Comparison of ENCODE assay signal across 24 cellular contexts in the genomic region with DNA sequence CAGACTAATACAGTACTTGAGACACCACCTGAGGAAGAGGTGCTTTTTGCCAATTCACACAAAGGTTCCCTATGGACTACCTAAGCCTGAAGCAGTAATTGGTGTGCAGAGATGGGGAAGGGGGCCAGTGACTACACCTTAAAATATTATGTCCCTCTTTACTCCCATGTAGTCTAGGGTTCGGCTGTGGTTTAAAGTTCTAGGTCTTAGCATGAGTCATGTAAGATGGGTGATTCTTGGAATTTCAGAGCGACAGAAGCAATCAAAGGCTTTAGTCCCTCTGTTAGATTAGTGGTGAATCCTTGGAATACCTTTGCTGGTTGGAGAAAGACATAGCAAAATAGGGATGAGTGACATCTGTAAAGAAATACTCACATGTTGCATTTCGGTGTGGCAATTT. TPM values are rescaled to one million over a fixed set of nuclear protein-coding genes. Genes with fewer than 3 reads are reported as not detected.
DNase-seq lines count a peak whose midpoint lies in the region; ATAC-seq, FAIRE-seq and TF ChIP-seq lines count a peak whose summit lies in the region.
"Had no signal": no experiment of that assay in that cellular context is flagged by ENCODE, and none has a peak within 500 bp of the region (broad histone marks: within the 10 kb centered on the region; RNA-seq: fewer than 3 reads in every experiment).

No MANE protein-coding gene starts in this region.

- no peak overlapping the region for H3K4me3 Mint-ChIP-seq in astrocyte (ENCODE audit: unreplicated experiment)
- no peak overlapping the region for H3K4me3 Mint-ChIP-seq in stimulated activated naive CD8-positive, alpha-beta T cell treated with anti-CD3 and anti-CD28 coated beads, Interleukin-15, amount 100 ng/mL, for 72 hours
- H3K4me3 Mint-ChIP-seq: B cell; CD8-positive, alpha-beta T cell; GM23338 had no signal

- no peaks in the 10 kb centered on the region for H3K36me3 Mint-ChIP-seq in astrocyte (ENCODE audit: low read depth, unreplicated experiment)
- H3K36me3 Mint-ChIP-seq: CD8-positive, alpha-beta T cell had no signal

- no peak for FAIRE-seq in astrocyte (lab: Jason Lieb, UNC)
- FAIRE-seq: GM19239, H54, HTR-8/SVneo, K562 had no signal

- H3K9me3 ChIP-seq in astrocyte (ENCODE audit: insufficient read depth, low read depth, low read length) (no peaks in the 10 kb centered on the region), thyroid gland (no peaks in the 10 kb centered on the region)
- H3K9me3 ChIP-seq: BLaER1 treated with 17β-estradiol and CSF1 and Interleukin-3, amounts not matched to agents 10 nM and 100 nM had no signal

- ATAC-seq in stimulated activated naive CD8-positive, alpha-beta T cell treated with anti-CD3 and anti-CD28 coated beads, Interleukin-15, amount 100 ng/mL, for 72 hours: no peak
- no peak for ATAC-seq in HG03521 (IDR thresholded peaks at IDR 0.05; ENCODE audit: unreplicated experiment)
- ATAC-seq in HG03442 (IDR thresholded peaks at IDR 0.05; ENCODE audit: unreplicated experiment): no peak
- ATAC-seq: CD8-positive, alpha-beta T cell; GM23338; K562 had no signal

- H3K27ac ChIP-seq in astrocyte (ENCODE audit: low read depth, low read length) (no peak overlapping the region), thyroid gland (peak overlapping the region in 2 of 3 donors; percentile 64 to 84)
- H3K27ac ChIP-seq: BLaER1 treated with 17β-estradiol and CSF1 and Interleukin-3, amounts not matched to agents 10 nM and 100 nM had no signal

- no peaks in the 10 kb centered on the region for H3K27me3 ChIP-seq in astrocyte (ENCODE audit: insufficient read depth, low read length)
- H3K27me3 ChIP-seq in thyroid gland: no peaks in the 10 kb centered on the region
- H3K27me3 ChIP-seq: BLaER1 treated with 17β-estradiol and CSF1 and Interleukin-3, amounts not matched to agents 10 nM and 100 nM had no signal

- peaks cover 2% of the 10 kb centered on the region for H3K9me3 Mint-ChIP-seq in astrocyte (ENCODE audit: unreplicated experiment)
- no peaks in the 10 kb centered on the region for H3K9me3 Mint-ChIP-seq in stimulated activated naive CD8-positive, alpha-beta T cell treated with anti-CD3 and anti-CD28 coated beads, Interleukin-15, amount 100 ng/mL, for 72 hours

- H3K36me3 ChIP-seq in astrocyte (ENCODE audit: insufficient read depth, low read length): no peaks in the 10 kb centered on the region
- no peaks in the 10 kb centered on the region for H3K36me3 ChIP-seq in thyroid gland
- H3K36me3 ChIP-seq: BLaER1 treated with 17β-estradiol and CSF1 and Interleukin-3, amounts not matched to agents 10 nM and 100 nM had no signal

- H3K4me1 ChIP-seq in astrocyte (ENCODE audit: insufficient read depth, low read length): no peaks in the 10 kb centered on the region
- peaks cover 38 to 48% of the 10 kb centered on the region in 2 donors for H3K4me1 ChIP-seq in thyroid gland

- no peak overlapping the region for H3K4me3 ChIP-seq in astrocyte (ENCODE audit: insufficient read depth, low read depth, low read length)
- no peak overlapping the region for H3K4me3 ChIP-seq in thyroid gland (replicated peaks in 1 of 3)
- H3K4me3 ChIP-seq: BLaER1 treated with 17β-estradiol and CSF1 and Interleukin-3, amounts not matched to agents 10 nM and 100 nM; GM23338; K562 had no signal

- TF ChIP-seq CTCF in astrocyte (IDR thresholded peaks at IDR 0.05; ENCODE audit: insufficient read depth, low read depth, low read length) (no peak), thyroid gland (IDR thresholded peaks at IDR 0.05) (no peak), GM20000 (IDR thresholded peaks at IDR 0.05; ENCODE audit: extremely low read depth, missing control alignments) (no peak)

- 95 to 98% methylated on average over 3 of the region's 3 CpGs for WGBS in thyroid gland, 2 donors

- no peak for TF ChIP-seq POLR2A in thyroid gland (IDR thresholded peaks at IDR 0.05)

- H3K4me2 ChIP-seq in astrocyte (ENCODE audit: low read length): no peak overlapping the region
- H3K4me2 ChIP-seq: GM23338 had no signal

- DNase-seq in EH (ENCODE audit: low read depth): peak; percentile 44
- peak; percentile 65 for DNase-seq in M059J (ENCODE audit: low read depth)
- DNase-seq in astrocyte (ENCODE audit: low read depth): peak; percentile 6
- DNase-seq in thyroid gland: no peak
- no peak for DNase-seq in GM20000 (ENCODE audit: low spot score)
- DNase-seq in stimulated activated naive CD8-positive, alpha-beta T cell treated with anti-CD3 and anti-CD28 coated beads, Interleukin-15, amount 100 ng/mL, for 72 hours: no peak
- DNase-seq: 8988T; Calu3; CD8-positive, alpha-beta T cell; DMS 273 treated with DMSO at 0.1 percent for 48 hours; DMS53; DND-41; GF-D8; HCEC 1CT; IMR-90 had no signal

- peaks cover 41% of the 10 kb centered on the region for H3K4me1 Mint-ChIP-seq in astrocyte (ENCODE audit: low read depth, unreplicated experiment)
- H3K4me1 Mint-ChIP-seq in stimulated activated naive CD8-positive, alpha-beta T cell treated with anti-CD3 and anti-CD28 coated beads, Interleukin-15, amount 100 ng/mL, for 72 hours: no peaks in the 10 kb centered on the region
- H3K4me1 Mint-ChIP-seq: B cell, GM23338 had no signal

- intact Hi-C loops in thyroid gland (cut with DNase I): no loop called here

- H4K20me1 ChIP-seq in astrocyte (ENCODE audit: insufficient read depth, low read length): no peaks in the 10 kb centered on the region
- H4K20me1 ChIP-seq: BLaER1 treated with 17β-estradiol and CSF1 and Interleukin-3, amounts not matched to agents 10 nM and 100 nM had no signal

- no peak overlapping the region for H3K9ac ChIP-seq in astrocyte (ENCODE audit: low read length)
- H3K9ac ChIP-seq: BLaER1 treated with 17β-estradiol and CSF1 and Interleukin-3, amounts not matched to agents 10 nM and 100 nM had no signal

- H3K27me3 Mint-ChIP-seq in astrocyte (ENCODE audit: low read depth, unreplicated experiment): no peaks in the 10 kb centered on the region
- no peaks in the 10 kb centered on the region for H3K27me3 Mint-ChIP-seq in stimulated activated naive CD8-positive, alpha-beta T cell treated with anti-CD3 and anti-CD28 coated beads, Interleukin-15, amount 100 ng/mL, for 72 hours

- H3K27ac Mint-ChIP-seq in astrocyte (ENCODE audit: unreplicated experiment): peak overlapping the region; percentile 21
- no peak overlapping the region for H3K27ac Mint-ChIP-seq in stimulated activated naive CD8-positive, alpha-beta T cell treated with anti-CD3 and anti-CD28 coated beads, Interleukin-15, amount 100 ng/mL, for 72 hours
- H3K27ac Mint-ChIP-seq: B cell; CD8-positive, alpha-beta T cell; GM23338 had no signal

- no peak overlapping the region for H2AFZ ChIP-seq in astrocyte (ENCODE audit: low read depth, low read length)
- H2AFZ ChIP-seq: GM23338 had no signal

- H3K79me2 ChIP-seq in astrocyte (ENCODE audit: insufficient read depth, low read length): no peaks in the 10 kb centered on the region

RNA-seq across cellular contexts. Expression of gene CCDC85A, which starts 14.3 kb away (rescaled TPM):
- total RNA-seq in M059J (2014; rRNA removed; shearing (Covaris generic)): 10.2 and 23.3 TPM in 2 replicates
- total RNA-seq in astrocyte (6.1 and 8.9 TPM in 2 replicates), thyroid gland (10 to 100 TPM; 24.5 to 36.4 (median 27.6) TPM)
- total RNA-seq: B cell; CD8-positive, alpha-beta T cell had no signal

Comparison
In these comparisons a context has a peak if more than half of its experiments do, and no peak if none do; other contexts are left out.
1. DNase-seq: peak in EH (single experiment), M059J (single experiment) and astrocyte (single experiment); none in thyroid gland (0 of 2), GM20000 (single experiment) and stimulated activated naive CD8-positive, alpha-beta T cell treated with anti-CD3 and anti-CD28 coated beads, Interleukin-15, amount 100 ng/mL, for 72 hours (0 of 2).